Comparison of ENCODE assay signal across 21 cellular contexts in genomic region chr6:78363688-78364087, GRCh38.
DNase-seq lines count a peak whose midpoint lies in the region; FAIRE-seq and TF ChIP-seq lines count a peak whose summit lies in the region.
"Had no signal": no experiment of that assay in that cellular context is flagged by ENCODE, and none has a peak within 500 bp of the region (broad histone marks: within the 10 kb centered on the region; RNA-seq: fewer than 3 reads in every experiment).

No MANE protein-coding gene starts in this region.

- H2BK15ac ChIP-seq in mesendoderm (replicated peaks; ENCODE audit: low read depth) = no peak overlapping the region

- DNase-seq in D721Med (ENCODE audit: insufficient read length, low spot score) (no peak), NCI-H82 (lab: John Stamatoyannopoulos, UW) (peak; percentile 87), SK-N-SH (peak; percentile 28), mesendoderm (peak; percentile 13), C1 segment of cervical spinal cord (lab: John Stamatoyannopoulos, UW) (no peak), thyroid gland (no peak), NCI-H2227 treated with DMSO at 0.1 percent for 48 hours (lab: John Stamatoyannopoulos, UW) (no peak)
- DNase-seq: CD4-positive, alpha-beta T cell; CD8-positive, alpha-beta memory T cell; DMS53; DMS79 treated with DMSO at 0.1 percent for 48 hours; GF-D8; GOT3; HFFc6 had no signal

- no peaks in the 10 kb centered on the region for H3K36me3 ChIP-seq in SK-N-SH (replicated peaks in 1 of 2; ENCODE audit: control insufficient read depth in 1 of 2, insufficient read depth in 2 of 2, low read length in 1 of 2)
- H3K36me3 ChIP-seq in mesendoderm (ENCODE audit: control insufficient read depth, insufficient read depth, low read length) = no peaks in the 10 kb centered on the region
- no peaks in the 10 kb centered on the region for H3K36me3 ChIP-seq in thyroid gland
- H3K36me3 ChIP-seq: BLaER1, HAP-1 had no signal

- TF ChIP-seq POLR2A in thyroid gland (IDR thresholded peaks at IDR 0.05) = no peak

- H3K4me3 ChIP-seq in SK-N-SH (ENCODE audit: low read depth in 2 of 2, low read length in 1 of 2) (no peak overlapping the region), mesendoderm (ENCODE audit: low read length) (no peak overlapping the region), thyroid gland (replicated peaks in 1 of 3) (no peak overlapping the region)
- H3K4me3 ChIP-seq: BLaER1, HAP-1 had no signal

- H3K79me2 ChIP-seq in SK-N-SH (ENCODE audit: insufficient read depth) (no peaks in the 10 kb centered on the region), mesendoderm (ENCODE audit: control insufficient read depth, insufficient read depth, low read length) (no peaks in the 10 kb centered on the region)

- TF ChIP-seq CTCF in D721Med (IDR thresholded peaks at IDR 0.05; ENCODE audit: insufficient read depth, missing control alignments) = no peak
- TF ChIP-seq CTCF in SK-N-SH (IDR thresholded peaks at IDR 0.05) = no peak
- no peak for TF ChIP-seq CTCF in thyroid gland (IDR thresholded peaks at IDR 0.05)

- H3K27me3 ChIP-seq in SK-N-SH (ENCODE audit: insufficient read depth) = no peaks in the 10 kb centered on the region
- no peaks in the 10 kb centered on the region for H3K27me3 ChIP-seq in mesendoderm (ENCODE audit: insufficient read depth, low read length, poor library complexity)
- no peaks in the 10 kb centered on the region for H3K27me3 ChIP-seq in thyroid gland
- H3K27me3 ChIP-seq: BLaER1 had no signal

- no peak overlapping the region for H3K4ac ChIP-seq in mesendoderm (ENCODE audit: low read depth, low read length)

- H4K8ac ChIP-seq in mesendoderm (ENCODE audit: low read depth, low read length) = no peak overlapping the region

- no peak overlapping the region for H3K23ac ChIP-seq in mesendoderm (ENCODE audit: low read length)

- H3F3A ChIP-seq in SK-N-SH (replicated peaks; ENCODE audit: insufficient read depth) = no peaks in the 10 kb centered on the region

- H3K18ac ChIP-seq in mesendoderm (ENCODE audit: low read length) = no peak overlapping the region

- H2AFZ ChIP-seq in SK-N-SH (ENCODE audit: low read depth) = no peak overlapping the region

- H3K56ac ChIP-seq in mesendoderm (ENCODE audit: low read length) = peak overlapping the region; percentile 25

- no peak overlapping the region for H4K5ac ChIP-seq in mesendoderm (ENCODE audit: low read length)

- CTCF ChIA-PET in SK-N-SH (lab: Yijun Ruan, JAX) = no interaction called here

- no peak overlapping the region for H2AK5ac ChIP-seq in mesendoderm (ENCODE audit: low read length)

- H3K4me1 ChIP-seq in SK-N-SH (ENCODE audit: control insufficient read depth in 1 of 2, insufficient read depth in 2 of 2, low read depth in 1 of 2, low read length in 1 of 2) (peaks cover 0 to 14% of the 10 kb centered on the region in 2 experiments; a peak in 2 of 4 replicates), mesendoderm (ENCODE audit: control insufficient read depth, low read depth, low read length) (no peaks in the 10 kb centered on the region), thyroid gland (no peaks in the 10 kb centered on the region)
- H3K4me1 ChIP-seq: BLaER1, HAP-1 had no signal

- FAIRE-seq in D721Med (lab: Jason Lieb, UNC) = peak; percentile 46
- FAIRE-seq: A204.1, GM12891, GM18507, H54 had no signal

- H3K27ac ChIP-seq in SK-N-SH (ENCODE audit: low read depth in 2 of 2, low read length in 1 of 2) (peak overlapping the region in 1 of 2 experiments; percentile 71; a peak in 1 of 4 replicates), mesendoderm (ENCODE audit: low read depth, low read length) (no peak overlapping the region), thyroid gland (no peak overlapping the region)
- H3K27ac ChIP-seq: 22Rv1, BLaER1 had no signal

- H2BK120ac ChIP-seq in mesendoderm (ENCODE audit: low read depth, low read length) = no peak overlapping the region

- no peaks in the 10 kb centered on the region for H3K9me3 ChIP-seq in SK-N-SH
- H3K9me3 ChIP-seq in thyroid gland = no peaks in the 10 kb centered on the region
- H3K9me3 ChIP-seq: BLaER1, HAP-1 had no signal

- no peaks in the 10 kb centered on the region for H4K20me1 ChIP-seq in SK-N-SH (ENCODE audit: insufficient read depth)
- H4K20me1 ChIP-seq: BLaER1 had no signal

- no peak overlapping the region for H3K4me2 ChIP-seq in SK-N-SH
- no peak overlapping the region for H3K4me2 ChIP-seq in mesendoderm (ENCODE audit: low read length)
- H3K4me2 ChIP-seq: BLaER1 had no signal

- TF ChIP-seq RAD21 in SK-N-SH (IDR thresholded peaks at IDR 0.05; ENCODE audit: low read length) = peak; percentile 13; the same call in 1 of the 2 replicates

- no peak overlapping the region for H2BK5ac ChIP-seq in mesendoderm (ENCODE audit: low read length)

- intact Hi-C loops in thyroid gland (cut with DNase I) = no loop called here

- TF ChIP-seq EP300 in SK-N-SH (IDR thresholded peaks at IDR 0.05; ENCODE audit: borderline replicate concordance in 1 of 2, low read depth in 1 of 2, low read length in 1 of 2) = peak in 1 of 2 experiments; percentile 84; a peak in 2 of 4 replicates

- H3K9me2 ChIP-seq in SK-N-SH = no peaks in the 10 kb centered on the region

- POLR2A ChIA-PET in SK-N-SH (lab: Yijun Ruan, JAX) = no interaction called here

- H3K9ac ChIP-seq in SK-N-SH (no peak overlapping the region), mesendoderm (ENCODE audit: low read length) (no peak overlapping the region)
- H3K9ac ChIP-seq: BLaER1 had no signal

- H3K79me1 ChIP-seq in mesendoderm (ENCODE audit: low read length) = no peaks in the 10 kb centered on the region

TF ChIP-seq in SK-N-SH, 30 proteins besides CTCF, POLR2A, EP300 and RAD21:
- TF ChIP-seq RCOR1 (IDR thresholded peaks at IDR 0.05; ENCODE audit: low read length) = peak; percentile 75; the same call in 1 of the 2 replicates
- peak; percentile 61 for TF ChIP-seq CHD2 (IDR thresholded peaks at IDR 0.05; ENCODE audit: low read length, partially characterized antibody)
- peak; percentile 91 for TF ChIP-seq GATA2 (CRISPR knock-in tag; IDR thresholded peaks at IDR 0.05)
- no peak for TF ChIP-seq FOXJ3 (CRISPR knock-in tag; IDR thresholded peaks at IDR 0.05)
TF ChIP-seq in SK-N-SH: peak in this region for 3.

Comparison
In these comparisons a context has a peak if more than half of its experiments do, and no peak if none do; other contexts are left out.
1. DNase-seq: peak in NCI-H82 (single experiment), SK-N-SH (single experiment) and mesendoderm (single experiment); none in D721Med (single experiment), C1 segment of cervical spinal cord (0 of 14), thyroid gland (0 of 2) and NCI-H2227 treated with DMSO at 0.1 percent for 48 hours (single experiment).